In the genomic region with DNA sequence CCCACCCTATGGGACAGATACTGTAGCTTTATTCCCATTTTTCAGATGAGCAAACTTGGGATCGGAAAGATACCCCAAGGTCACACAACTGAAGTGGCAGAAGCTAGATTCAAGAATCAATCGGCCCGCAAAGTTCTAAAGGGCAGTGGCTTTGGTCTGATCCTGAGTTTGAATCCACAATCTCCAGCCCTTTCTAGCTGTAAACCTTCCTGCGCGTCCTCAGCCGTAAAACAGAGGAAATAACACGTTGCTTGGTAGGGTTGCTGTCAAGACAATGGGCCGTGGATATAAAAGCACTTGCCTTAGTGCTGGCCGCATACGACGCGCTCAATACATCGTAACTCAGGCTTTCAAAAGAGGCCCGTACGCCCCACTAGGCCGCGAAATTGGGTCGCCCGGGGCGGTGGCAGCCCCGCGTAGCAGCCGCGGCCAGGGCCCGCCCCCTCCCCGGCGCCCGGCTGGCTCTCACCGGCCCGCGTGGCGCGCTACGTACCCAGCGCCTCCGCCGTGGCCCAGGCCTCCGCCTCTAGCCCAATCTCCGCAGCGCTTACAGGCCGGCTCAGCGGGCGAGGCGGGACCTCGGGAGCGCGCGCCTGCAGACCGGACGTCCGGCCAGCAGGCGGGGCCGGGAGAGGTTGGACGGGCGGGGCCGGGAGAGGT, we compare ENCODE assay signal across 1 cellular context.
TF ChIP-seq lines count a peak whose summit lies in the region.

A gene with protein sequence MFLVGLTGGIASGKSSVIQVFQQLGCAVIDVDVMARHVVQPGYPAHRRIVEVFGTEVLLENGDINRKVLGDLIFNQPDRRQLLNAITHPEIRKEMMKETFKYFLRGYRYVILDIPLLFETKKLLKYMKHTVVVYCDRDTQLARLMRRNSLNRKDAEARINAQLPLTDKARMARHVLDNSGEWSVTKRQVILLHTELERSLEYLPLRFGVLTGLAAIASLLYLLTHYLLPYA (minus strand): TSS at position 573 of the 660 bp plus-strand sequence. CDS start 16,747 bp downstream, outside the sequence.

TF ChIP-seq in K562, 482 proteins besides CTCF, POLR2A, EP300 and RAD21 (continued from another document and continues in another):
- TF ChIP-seq, protein P1, sequence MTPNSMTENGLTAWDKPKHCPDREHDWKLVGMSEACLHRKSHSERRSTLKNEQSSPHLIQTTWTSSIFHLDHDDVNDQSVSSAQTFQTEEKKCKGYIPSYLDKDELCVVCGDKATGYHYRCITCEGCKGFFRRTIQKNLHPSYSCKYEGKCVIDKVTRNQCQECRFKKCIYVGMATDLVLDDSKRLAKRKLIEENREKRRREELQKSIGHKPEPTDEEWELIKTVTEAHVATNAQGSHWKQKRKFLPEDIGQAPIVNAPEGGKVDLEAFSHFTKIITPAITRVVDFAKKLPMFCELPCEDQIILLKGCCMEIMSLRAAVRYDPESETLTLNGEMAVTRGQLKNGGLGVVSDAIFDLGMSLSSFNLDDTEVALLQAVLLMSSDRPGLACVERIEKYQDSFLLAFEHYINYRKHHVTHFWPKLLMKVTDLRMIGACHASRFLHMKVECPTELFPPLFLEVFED (CRISPR knock-in tag; conservative IDR thresholded peaks at IDR 0.05), result no peak
- TF ChIP-seq RBBP5 (IDR thresholded peaks at IDR 0.05; ENCODE audit: borderline replicate concordance, insufficient read depth, low read length, poor library complexity, severe bottlenecking) (peak; percentile 52), ZBTB17 (CRISPR knock-in tag; IDR thresholded peaks at IDR 0.05) (0 out of 2 replicates have a peak, but pooled peaks have one; percentile 48), FOXM1 (IDR thresholded peaks at IDR 0.05; ENCODE audit: low read depth) (0 out of 2 replicates have a peak, but pooled peaks have one; percentile 22), FOXM1 (CRISPR knock-in tag; IDR thresholded peaks at IDR 0.05; ENCODE audit: low read depth) (no peak), ZNF184 (CRISPR knock-in tag; IDR thresholded peaks at IDR 0.05) (no peak), SRSF7 (optimal IDR thresholded peaks at IDR 0.05; ENCODE audit: low read depth, low read length) (no peak), ZNF644 (tag; IDR thresholded peaks at IDR 0.05; ENCODE audit: low read depth) (no peak), NKRF (IDR thresholded peaks at IDR 0.05; ENCODE audit: borderline replicate concordance) (peak; percentile 73; the same call in 1 of the 2 replicates), MCM7 (IDR thresholded peaks at IDR 0.05) (no peak), POLR2G (IDR thresholded peaks at IDR 0.05; ENCODE audit: low read depth, low read length) (peak; percentile 89), FOXA1 (IDR thresholded peaks at IDR 0.05; ENCODE audit: borderline replicate concordance) (no peak), ZNF77 (CRISPR knock-in tag; IDR thresholded peaks at IDR 0.05) (no peak), SIN3A (IDR thresholded peaks at IDR 0.05; ENCODE audit: borderline replicate concordance in 2 of 2, control insufficient read depth in 1 of 2, low read depth in 2 of 2, low read length in 2 of 2) (peak in 1 of 2 experiments; percentile 84; a peak in 2 of 4 replicates), BHLHE40 (IDR thresholded peaks at IDR 0.05; ENCODE audit: low read length) (no peak), ELF4 (CRISPR knock-in tag; IDR thresholded peaks at IDR 0.05) (no peak), PHB2 (IDR thresholded peaks at IDR 0.05; ENCODE audit: low read depth) (no peak), DACH1 (IDR thresholded peaks at IDR 0.05; ENCODE audit: partially characterized antibody) (no peak), VEZF1 (CRISPR knock-in tag; IDR thresholded peaks at IDR 0.05) (peak; percentile 88), BCOR (IDR thresholded peaks at IDR 0.05) (peak; percentile 50; the same call in 1 of the 2 replicates), ZNF140 (CRISPR knock-in tag; IDR thresholded peaks at IDR 0.05) (no peak), FOXK2 (conservative IDR thresholded peaks at IDR 0.05 in 1 of 2, IDR thresholded peaks at IDR 0.05 in 1 of 2; ENCODE audit: low read depth in 2 of 2) (no peak), FOXK1 (CRISPR knock-in tag; IDR thresholded peaks at IDR 0.05; ENCODE audit: borderline replicate concordance) (peak; percentile 30; the same call in 1 of the 2 replicates), CC2D1A (IDR thresholded peaks at IDR 0.05) (no peak), DPF2 (IDR thresholded peaks at IDR 0.05) (0 out of 2 replicates have a peak, but pooled peaks have one; percentile 23), SUPT5H (IDR thresholded peaks at IDR 0.05) (peak; percentile 74), ARID4B (CRISPR knock-in tag; IDR thresholded peaks at IDR 0.05) (peak; percentile 79), HNRNPL (IDR thresholded peaks at IDR 0.05; ENCODE audit: low read depth, low read length) (0 out of 2 replicates have a peak, but pooled peaks have one; percentile 19), ZNF766 (CRISPR knock-in tag; conservative IDR thresholded peaks at IDR 0.05) (0 out of 2 replicates have a peak, but pooled peaks have one; percentile 41), MTA1 (IDR thresholded peaks at IDR 0.05; ENCODE audit: borderline replicate concordance) (no peak), CEBPB (tag; IDR thresholded peaks at IDR 0.05) (no peak), SPI1 (IDR thresholded peaks at IDR 0.05; ENCODE audit: borderline replicate concordance, low read depth, low read length) (no peak), CTBP1 (IDR thresholded peaks at IDR 0.05; ENCODE audit: borderline replicate concordance) (peak; percentile 82), ZNF561 (CRISPR knock-in tag; conservative IDR thresholded peaks at IDR 0.05) (no peak), FIP1L1 (IDR thresholded peaks at IDR 0.05; ENCODE audit: low read depth, low read length, poor library complexity, severe bottlenecking) (no peak), MBD2 (IDR thresholded peaks at IDR 0.05; ENCODE audit: borderline replicate concordance, low read depth) (0 out of 2 replicates have a peak, but pooled peaks have one; percentile 27), NFATC3 (IDR thresholded peaks at IDR 0.05) (0 out of 2 replicates have a peak, but pooled peaks have one; percentile 46), SMAD3 (CRISPR knock-in tag; conservative IDR thresholded peaks at IDR 0.05) (no peak), ZNF41 (CRISPR knock-in tag; conservative IDR thresholded peaks at IDR 0.05) (0 out of 2 replicates have a peak, but pooled peaks have one; percentile 5), SRF (CRISPR knock-in tag; IDR thresholded peaks at IDR 0.05) (no peak), NFIC (IDR thresholded peaks at IDR 0.05) (no peak)
- TF ChIP-seq, protein P2, sequence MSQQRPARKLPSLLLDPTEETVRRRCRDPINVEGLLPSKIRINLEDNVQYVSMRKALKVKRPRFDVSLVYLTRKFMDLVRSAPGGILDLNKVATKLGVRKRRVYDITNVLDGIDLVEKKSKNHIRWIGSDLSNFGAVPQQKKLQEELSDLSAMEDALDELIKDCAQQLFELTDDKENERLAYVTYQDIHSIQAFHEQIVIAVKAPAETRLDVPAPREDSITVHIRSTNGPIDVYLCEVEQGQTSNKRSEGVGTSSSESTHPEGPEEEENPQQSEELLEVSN (IDR thresholded peaks at IDR 0.05; ENCODE audit: borderline replicate concordance in 1 of 2, extremely low read depth in 1 of 2, insufficient read depth in 1 of 2, insufficient read length in 1 of 2, low read depth in 1 of 2, low read length in 1 of 2, poor library complexity in 1 of 2, severe bottlenecking in 1 of 2), result peak; percentile 50 to 73
- TF ChIP-seq, protein P3, sequence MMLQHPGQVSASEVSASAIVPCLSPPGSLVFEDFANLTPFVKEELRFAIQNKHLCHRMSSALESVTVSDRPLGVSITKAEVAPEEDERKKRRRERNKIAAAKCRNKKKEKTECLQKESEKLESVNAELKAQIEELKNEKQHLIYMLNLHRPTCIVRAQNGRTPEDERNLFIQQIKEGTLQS (IDR thresholded peaks at IDR 0.05), result no peak
- TF ChIP-seq, protein P3 (CRISPR knock-in tag; conservative IDR thresholded peaks at IDR 0.05), result 0 out of 2 replicates have a peak, but pooled peaks have one; percentile 52
- TF ChIP-seq, protein P4, sequence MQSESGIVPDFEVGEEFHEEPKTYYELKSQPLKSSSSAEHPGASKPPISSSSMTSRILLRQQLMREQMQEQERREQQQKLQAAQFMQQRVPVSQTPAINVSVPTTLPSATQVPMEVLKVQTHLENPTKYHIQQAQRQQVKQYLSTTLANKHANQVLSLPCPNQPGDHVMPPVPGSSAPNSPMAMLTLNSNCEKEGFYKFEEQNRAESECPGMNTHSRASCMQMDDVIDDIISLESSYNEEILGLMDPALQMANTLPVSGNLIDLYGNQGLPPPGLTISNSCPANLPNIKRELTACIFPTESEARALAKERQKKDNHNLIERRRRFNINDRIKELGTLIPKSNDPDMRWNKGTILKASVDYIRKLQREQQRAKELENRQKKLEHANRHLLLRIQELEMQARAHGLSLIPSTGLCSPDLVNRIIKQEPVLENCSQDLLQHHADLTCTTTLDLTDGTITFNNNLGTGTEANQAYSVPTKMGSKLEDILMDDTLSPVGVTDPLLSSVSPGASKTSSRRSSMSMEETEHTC (IDR thresholded peaks at IDR 0.05), result no peak
- TF ChIP-seq, protein P5, sequence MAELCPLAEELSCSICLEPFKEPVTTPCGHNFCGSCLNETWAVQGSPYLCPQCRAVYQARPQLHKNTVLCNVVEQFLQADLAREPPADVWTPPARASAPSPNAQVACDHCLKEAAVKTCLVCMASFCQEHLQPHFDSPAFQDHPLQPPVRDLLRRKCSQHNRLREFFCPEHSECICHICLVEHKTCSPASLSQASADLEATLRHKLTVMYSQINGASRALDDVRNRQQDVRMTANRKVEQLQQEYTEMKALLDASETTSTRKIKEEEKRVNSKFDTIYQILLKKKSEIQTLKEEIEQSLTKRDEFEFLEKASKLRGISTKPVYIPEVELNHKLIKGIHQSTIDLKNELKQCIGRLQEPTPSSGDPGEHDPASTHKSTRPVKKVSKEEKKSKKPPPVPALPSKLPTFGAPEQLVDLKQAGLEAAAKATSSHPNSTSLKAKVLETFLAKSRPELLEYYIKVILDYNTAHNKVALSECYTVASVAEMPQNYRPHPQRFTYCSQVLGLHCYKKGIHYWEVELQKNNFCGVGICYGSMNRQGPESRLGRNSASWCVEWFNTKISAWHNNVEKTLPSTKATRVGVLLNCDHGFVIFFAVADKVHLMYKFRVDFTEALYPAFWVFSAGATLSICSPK (IDR thresholded peaks at IDR 0.05; ENCODE audit: borderline replicate concordance), result no peak
- TF ChIP-seq, protein P6, sequence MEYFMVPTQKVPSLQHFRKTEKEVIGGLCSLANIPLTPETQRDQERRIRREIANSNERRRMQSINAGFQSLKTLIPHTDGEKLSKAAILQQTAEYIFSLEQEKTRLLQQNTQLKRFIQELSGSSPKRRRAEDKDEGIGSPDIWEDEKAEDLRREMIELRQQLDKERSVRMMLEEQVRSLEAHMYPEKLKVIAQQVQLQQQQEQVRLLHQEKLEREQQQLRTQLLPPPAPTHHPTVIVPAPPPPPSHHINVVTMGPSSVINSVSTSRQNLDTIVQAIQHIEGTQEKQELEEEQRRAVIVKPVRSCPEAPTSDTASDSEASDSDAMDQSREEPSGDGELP (CRISPR knock-in tag; IDR thresholded peaks at IDR 0.05; ENCODE audit: borderline replicate concordance), result peak; percentile 40; the same call in 1 of the 2 replicates
